Comparison of ENCODE assay signal across 8 cellular contexts in the genomic region with DNA sequence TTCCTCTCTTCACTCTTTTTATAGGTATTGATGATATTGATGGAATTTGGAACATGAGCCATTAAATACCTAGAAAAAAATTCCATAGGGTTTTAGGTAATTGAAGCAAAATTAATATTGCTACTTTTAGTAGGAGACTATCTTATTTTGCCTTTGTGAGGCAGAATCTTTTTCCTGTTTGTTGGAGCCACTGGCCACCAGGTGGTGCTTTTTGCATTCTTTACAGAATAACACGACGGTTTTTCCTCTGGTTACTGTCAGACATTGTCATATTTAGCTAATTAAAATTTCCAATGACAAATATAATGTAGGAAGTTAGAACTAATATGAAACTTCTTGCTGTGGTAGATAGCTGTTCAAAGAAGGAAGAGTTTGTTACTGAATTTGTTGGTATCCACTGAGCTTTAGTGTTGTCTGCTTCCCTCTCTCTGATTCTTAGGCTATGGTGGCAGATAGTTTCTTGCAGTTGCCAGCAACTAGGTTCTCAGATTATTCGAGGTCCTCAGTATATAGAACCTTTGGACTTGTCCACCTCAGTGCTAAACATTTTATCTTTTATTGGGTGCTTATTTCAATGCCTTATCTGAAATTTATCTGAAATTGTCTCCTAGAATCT. TPM values are rescaled to one million over a fixed set of nuclear protein-coding genes. Genes with fewer than 3 reads are reported as not detected.
DNase-seq lines count a peak whose midpoint lies in the region; ATAC-seq, FAIRE-seq and TF ChIP-seq lines count a peak whose summit lies in the region.

No MANE protein-coding gene starts in this region.

- dilution Hi-C loops in IMR-90 (cut with HindIII; ENCODE audit: low sequenced_read_pairs, unreplicated experiment), result no loop called here

- H3K27ac Mint-ChIP-seq in CD4-positive, alpha-beta T cell, result peak overlapping the region; percentile 37
- H3K27ac Mint-ChIP-seq in brain, result peak overlapping the region in 2 of 5 experiments; percentile 15 to 41

- CTCF ChIA-PET in CD4-positive, alpha-beta T cell (lab: Charles Lee), result interaction anchor here (0.7 to 2.1 kb wide), 9 partner anchors 9 to 112 kb away, joined by 3 to 16 read pairs (median 4); partner anchors contain the start of gene TBC1D15
- CTCF ChIA-PET in IMR-90 (lab: Yijun Ruan, JAX), result interaction anchor here (0.6 to 1.9 kb wide), 18 partner anchors 9 to 519 kb away, joined by 3 to 9 read pairs (median 3); partner anchors contain the start of gene TPH2

- H3K9ac ChIP-seq in IMR-90 (ENCODE audit: low read depth, low read length), result no peak overlapping the region
- H3K9ac ChIP-seq in SU-DHL-6 (ENCODE audit: low read length), result no peak overlapping the region
- no peak overlapping the region for H3K9ac ChIP-seq in kidney (ENCODE audit: low read length in 2 of 2)

- in situ Hi-C loops in IMR-90 (cut with MboI; ENCODE audit: low sequenced_read_pairs), result no loop called here

- H3K27me3 Mint-ChIP-seq in CD4-positive, alpha-beta T cell, result no peaks in the 10 kb centered on the region
- H3K27me3 Mint-ChIP-seq in brain, result no peaks in the 10 kb centered on the region

- no peak overlapping the region for H2BK20ac ChIP-seq in IMR-90 (ENCODE audit: low read depth, low read length)

- no peak overlapping the region for H3K27ac ChIP-seq in CD4-positive, alpha-beta T cell (ENCODE audit: low read depth, low read length)
- H3K27ac ChIP-seq in IMR-90 (ENCODE audit: insufficient read depth, low read length) (no peak overlapping the region), SU-DHL-6 (ENCODE audit: low read depth, low read length) (no peak overlapping the region), kidney (ENCODE audit: low read depth in 2 of 2, low read length in 2 of 2) (no peak overlapping the region)

- no peak overlapping the region for H3K23ac ChIP-seq in IMR-90 (ENCODE audit: low read depth, low read length)

- no CpG with 5 or more reads among the region's 3 CpGs for WGBS in IMR-90 (ENCODE audit: extremely low coverage in 2 of 2, insufficient read length in 1 of 2), 2 experiments

- H3K79me2 ChIP-seq in SU-DHL-6 (ENCODE audit: insufficient read depth, low read length), result no peaks in the 10 kb centered on the region

- H3K79me1 ChIP-seq in IMR-90 (ENCODE audit: low read depth in 1 of 2, low read length in 2 of 2), result peaks cover 12% of the 10 kb centered on the region in 2 experiments; a peak in 2 of 4 replicates

- H3K4ac ChIP-seq in IMR-90 (ENCODE audit: low read depth, low read length), result no peak overlapping the region

- peak; percentile 19 to 51 (median 30) for DNase-seq in CD4-positive, alpha-beta T cell
- DNase-seq in IMR-90 (peak; percentile 50), kidney (no peak), NCI-H1436 treated with DMSO at 0.1 percent for 48 hours (lab: John Stamatoyannopoulos, UW) (no peak)
- peak; percentile 9 to 19 (median 9) for DNase-seq in stimulated activated CD4-positive, alpha-beta T cell treated with anti-CD3 and anti-CD28 coated beads, TNF-alpha, amount 100 ng/mL, for 24 hours (ENCODE audit: low read depth in 3 of 3)

- no peak overlapping the region for H2AFZ ChIP-seq in IMR-90 (replicated peaks; ENCODE audit: low read length, poor library complexity)
- no peak overlapping the region for H2AFZ ChIP-seq in SU-DHL-6 (ENCODE audit: low read depth, low read length, severe bottlenecking)

- H3K56ac ChIP-seq in IMR-90 (ENCODE audit: extremely low read depth, insufficient read depth, low read length), result no peak overlapping the region

- H3K4me3 Mint-ChIP-seq in CD4-positive, alpha-beta T cell, result no peak overlapping the region
- no peak overlapping the region for H3K4me3 Mint-ChIP-seq in brain

- peak; percentile 81 for FAIRE-seq in kidney (lab: Jason Lieb, UNC)

- no peak overlapping the region for H4K91ac ChIP-seq in IMR-90 (ENCODE audit: insufficient read depth, low read depth, low read length)

- TF ChIP-seq RAD21 in IMR-90 (IDR thresholded peaks at IDR 0.05; ENCODE audit: low read length), result peak; percentile 68

- no peaks in the 10 kb centered on the region for H4K20me1 ChIP-seq in IMR-90 (ENCODE audit: insufficient read depth, low read length)
- peaks cover 7% of the 10 kb centered on the region for H4K20me1 ChIP-seq in SU-DHL-6 (ENCODE audit: low read depth, low read length)

- H3K9me3 Mint-ChIP-seq in CD4-positive, alpha-beta T cell, result no peaks in the 10 kb centered on the region
- H3K9me3 Mint-ChIP-seq in brain, result no peaks in the 10 kb centered on the region

- intact Hi-C loops in CD4-positive, alpha-beta T cell (cut with DNase I, micrococcal nuclease), result loop anchor here (1.0 kb wide), 1 partner anchor 66 kb away; no protein-coding TSS in a partner anchor
- intact Hi-C loops in IMR-90 (cut with micrococcal nuclease), result loop anchor here (1.0 to 10.0 kb wide), 4 partner anchors 66 to 504 kb away; partner anchors contain the start of gene TPH2
- intact Hi-C loops in kidney (cut with DNase I), result no loop called here

- peaks cover 16% of the 10 kb centered on the region for H3K4me1 Mint-ChIP-seq in CD4-positive, alpha-beta T cell (ENCODE audit: low read depth)
- H3K4me1 Mint-ChIP-seq in brain, result peaks cover 5% of the 10 kb centered on the region

- no peaks in the 10 kb centered on the region for H3K27me3 ChIP-seq in CD4-positive, alpha-beta T cell (ENCODE audit: control insufficient read depth, insufficient read depth, low read length)
- H3K27me3 ChIP-seq in IMR-90 (ENCODE audit: control insufficient read depth, insufficient read depth, low read length), result no peaks in the 10 kb centered on the region
- no peaks in the 10 kb centered on the region for H3K27me3 ChIP-seq in SU-DHL-6 (ENCODE audit: low read length)

- H3K4me1 ChIP-seq in IMR-90 (ENCODE audit: control insufficient read depth, insufficient read depth, low read length), result no peaks in the 10 kb centered on the region
- H3K4me1 ChIP-seq in kidney (ENCODE audit: control insufficient read depth in 1 of 2, insufficient read depth in 1 of 2, low read depth in 1 of 2, low read length in 2 of 2), result no peaks in the 10 kb centered on the region

- no peak overlapping the region for H2BK15ac ChIP-seq in IMR-90 (ENCODE audit: low read depth, low read length)

- no peak overlapping the region for H2BK5ac ChIP-seq in IMR-90 (ENCODE audit: low read depth, low read length, poor library complexity, severe bottlenecking)

- H3K4me2 ChIP-seq in IMR-90 (ENCODE audit: low read depth, low read length) (no peak overlapping the region), SU-DHL-6 (ENCODE audit: low read depth, low read length, poor library complexity, severe bottlenecking) (no peak overlapping the region)

- POLR2A ChIA-PET in CD4-positive, alpha-beta T cell (lab: Charles Lee), result interaction anchor here (1.0 to 1.7 kb wide), 6 partner anchors 26 to 116 kb away, joined by 3 to 11 read pairs (median 4); partner anchors contain the start of genes RAB21, TBC1D15, THAP2 and ZFC3H1
- POLR2A ChIA-PET in IMR-90 (lab: Charles Lee; ENCODE audit: unreplicated experiment), result no interaction called here

- H4K5ac ChIP-seq in IMR-90 (ENCODE audit: low read depth, low read length), result no peak overlapping the region

- H3K9me3 ChIP-seq in CD4-positive, alpha-beta T cell (ENCODE audit: control insufficient read depth, low read length), result no peaks in the 10 kb centered on the region
- H3K9me3 ChIP-seq in IMR-90 (ENCODE audit: control insufficient read depth, insufficient read depth, low read length), result no peaks in the 10 kb centered on the region
- H3K9me3 ChIP-seq in SU-DHL-6 (ENCODE audit: insufficient read depth, low read length), result no peaks in the 10 kb centered on the region
- no peaks in the 10 kb centered on the region for H3K9me3 ChIP-seq in kidney (ENCODE audit: control insufficient read depth in 1 of 2, low read length in 2 of 2)

- H3K9me2 ChIP-seq in SU-DHL-6 (replicated peaks; ENCODE audit: insufficient read depth, low read length), result no peaks in the 10 kb centered on the region

- H3K9me1 ChIP-seq in IMR-90 (ENCODE audit: insufficient read depth, low read length), result no peaks in the 10 kb centered on the region

- H3K18ac ChIP-seq in IMR-90 (ENCODE audit: low read depth, low read length), result no peak overlapping the region

- H2BK120ac ChIP-seq in IMR-90 (ENCODE audit: low read depth, low read length), result no peak overlapping the region

- peak; percentile 80 for TF ChIP-seq CTCF in CD4-positive, alpha-beta T cell (IDR thresholded peaks at IDR 0.05)
- TF ChIP-seq CTCF in IMR-90 (conservative IDR thresholded peaks at IDR 0.05; ENCODE audit: low read depth, low read length) (peak; percentile 76), SU-DHL-6 (IDR thresholded peaks at IDR 0.05; ENCODE audit: insufficient read depth, low read length, poor library complexity, severe bottlenecking) (peak; percentile 66), brain (conservative IDR thresholded peaks at IDR 0.05) (peak; percentile 65 to 85), kidney (IDR thresholded peaks at IDR 0.05; ENCODE audit: borderline replicate concordance, extremely low read depth, insufficient read depth) (peak; percentile 72)

- TF ChIP-seq POLR2A in IMR-90 (IDR thresholded peaks at IDR 0.05; ENCODE audit: low read depth, low read length), result no peak

- H3K36me3 ChIP-seq in IMR-90 (ENCODE audit: control insufficient read depth, insufficient read depth, low read length) (peaks cover 5% of the 10 kb centered on the region), SU-DHL-6 (ENCODE audit: low read length) (peaks cover 26% of the 10 kb centered on the region; the same call in 1 of the 2 replicates), kidney (ENCODE audit: control insufficient read depth in 1 of 2, insufficient read depth in 2 of 2, low read length in 2 of 2) (peaks cover 4 to 6% of the 10 kb centered on the region in 2 donors)

- H4K8ac ChIP-seq in IMR-90 (ENCODE audit: low read depth in 2 of 2, low read length in 2 of 2), result no peak overlapping the region

- no TSS peak for BruUV-seq in IMR-90 (replicated peaks; lab: Mats Ljungman, UMichigan)

- H2AK9ac ChIP-seq in IMR-90 (replicated peaks; ENCODE audit: low read depth, low read length, poor library complexity), result no peak overlapping the region

- H3F3A ChIP-seq in SU-DHL-6 (ENCODE audit: insufficient read depth), result peaks cover 15% of the 10 kb centered on the region

- peaks cover 78% of the 10 kb centered on the region for H3K36me3 Mint-ChIP-seq in CD4-positive, alpha-beta T cell (ENCODE audit: low read depth)
- H3K36me3 Mint-ChIP-seq in brain, result peaks cover 26% of the 10 kb centered on the region

- H3K4me3 ChIP-seq in IMR-90 (ENCODE audit: insufficient read depth, low read depth, low read length) (no peak overlapping the region), SU-DHL-6 (ENCODE audit: insufficient read depth, low read length, poor library complexity, severe bottlenecking) (no peak overlapping the region), kidney (ENCODE audit: low read length in 2 of 2) (no peak overlapping the region)

- ATAC-seq in CD4-positive, alpha-beta T cell (ENCODE audit: poor library complexity), result no peak
- ATAC-seq in GM18868 (IDR thresholded peaks at IDR 0.05; ENCODE audit: unreplicated experiment) (peak; percentile 61), IMR-90 (ENCODE audit: low read depth) (peak; percentile 75)

- no peak overlapping the region for H2AK5ac ChIP-seq in IMR-90 (ENCODE audit: low read depth, low read length)

- H3K14ac ChIP-seq in IMR-90 (replicated peaks; ENCODE audit: low read depth, low read length), result no peak overlapping the region

RNA-seq across cellular contexts. Expression of gene RAB21, which starts 25.7 kb away (rescaled TPM):
- total RNA-seq in CD4-positive, alpha-beta T cell, result 100 to 1,000 TPM; 106 to 108 TPM
- total RNA-seq in IMR-90 (2012; rRNA removed) (13.8 and 30.8 TPM in 2 replicates), kidney (101 TPM)
- polyA plus RNA-seq in IMR-90 (2012; rRNA removed) (9.9 and 15.0 TPM in 2 replicates), brain (ENCODE audit: insufficient read depth, low read depth, low replicate concordance) (18.5 TPM), kidney (ENCODE audit: insufficient read depth, low read depth, low replicate concordance) (24.5 TPM)
- polyA plus RNA-seq in IMR-90 (2012; cell fraction: cytosol; rRNA removed), result 0.41 and 0.46 TPM in 2 replicates
- 0.22 and 6.1 TPM in 2 replicates for polyA plus RNA-seq in IMR-90 (2012; cell fraction: nucleus; rRNA removed; ENCODE audit: low replicate concordance)

RNA-seq across cellular contexts. Expression of gene TBC1D15, which starts 59.2 kb away (rescaled TPM):
- total RNA-seq in CD4-positive, alpha-beta T cell, result 100 to 1,000 TPM; 121 to 123 TPM
- total RNA-seq in IMR-90 (2012; rRNA removed) (12.5 and 18.3 TPM in 2 replicates), kidney (52.1 TPM)
- polyA plus RNA-seq in IMR-90 (2012; rRNA removed) (10.1 and 14.2 TPM in 2 replicates), brain (ENCODE audit: insufficient read depth, low read depth, low replicate concordance) (11.7 TPM), kidney (ENCODE audit: insufficient read depth, low read depth, low replicate concordance) (24.6 TPM)
- polyA plus RNA-seq in IMR-90 (2012; cell fraction: cytosol; rRNA removed), result 1.8 and 4.2 TPM in 2 replicates
- 2.7 and 24.8 TPM in 2 replicates for polyA plus RNA-seq in IMR-90 (2012; cell fraction: nucleus; rRNA removed; ENCODE audit: low replicate concordance)

Comparison
In these comparisons a context has a peak if more than half of its experiments do, and no peak if none do; other contexts are left out.
1. DNase-seq: peak in CD4-positive, alpha-beta T cell (10 of 10), IMR-90 (single experiment) and stimulated activated CD4-positive, alpha-beta T cell treated with anti-CD3 and anti-CD28 coated beads, TNF-alpha, amount 100 ng/mL, for 24 hours (3 of 3); none in kidney (single experiment) and NCI-H1436 treated with DMSO at 0.1 percent for 48 hours (single experiment).
2. Peak in every context shown above with its lines, with median percentiles within 50 percentile points of each other: CTCF ChIP-seq.